ENCODE assay signal across 30 cellular contexts in genomic region chr7:7510814-7511213, GRCh38. TPM values are rescaled to one million over a fixed set of nuclear protein-coding genes. Genes with fewer than 3 reads are reported as not detected.
"Had no signal": no experiment of that assay in that cellular context is flagged by ENCODE, and none has a peak within 500 bp of the region (broad histone marks: within the 10 kb centered on the region; RNA-seq: fewer than 3 reads in every experiment).

No MANE protein-coding gene starts in this region.

- H3K27me3 ChIP-seq: brain microvascular endothelial cell, cardiac muscle cell had no signal

- DNase-seq: activated CD4-positive, alpha-beta memory T cell treated with anti-CD3 and anti-CD28 coated beads for 36 hours; activated CD4-positive, alpha-beta T cell treated with anti-CD3 and anti-CD28 coated beads, Interleukin-2, amount 10 ng/mL, durations not matched to agents 7 days and 5 days; activated CD4-positive, CD25-positive, alpha-beta regulatory T cell; activated CD8-positive, alpha-beta memory T cell treated with anti-CD3 and anti-CD28 coated beads for 24 hours; activated gamma-delta T cell; activated naive CD4-positive, alpha-beta T cell treated with anti-CD3 and anti-CD28 coated beads for 36 hours; activated naive CD8-positive, alpha-beta T cell treated with anti-CD3 and anti-CD28 coated beads for 36 hours; activated T-cell treated with anti-CD3 and anti-CD28 coated beads, Interleukin-2, amount 50 U/mL, for 48 hours; brain microvascular endothelial cell; cerebellar nuclear complex; Karpas-422; MM.1S; NCI-H1105; NCI-H1436; NCI-H1694 treated with DMSO at 0.1 percent for 48 hours; NCI-H2029 treated with DMSO at 0.1 percent for 48 hours; NCI-H345; NCI-H510A; NCI-H526 treated with DMSO at 0.1 percent for 48 hours; NCI-H82; NK-92 treated with Interleukin-12 subunit alpha and Interleukin-12 subunit beta, amount 100 ng/mL, for 24 hours; OCI-M1; SIG-M5; T-helper 2 cell; T1000 had no signal

- ATAC-seq: activated T-helper 17 cell treated with anti-CD3 and anti-CD28 coated beads, Interleukin-2, amount 50 U/mL, for 72 hours; Panc1 had no signal

- H3K36me3 ChIP-seq: brain microvascular endothelial cell, cardiac muscle cell had no signal

- H3K27ac ChIP-seq: brain microvascular endothelial cell, cardiac muscle cell, VCaP had no signal

- H3K4me3 ChIP-seq: cardiac muscle cell had no signal

- FAIRE-seq: TTC549 had no signal

RNA-seq across cellular contexts. Expression of gene COL28A1, which starts 24.9 kb away (rescaled TPM):
- total RNA-seq: activated CD4-positive, alpha-beta T cell treated with anti-CD3 and anti-CD28 coated beads, Interleukin-2, amount 10 ng/mL, durations not matched to agents 7 days and 5 days; activated naive CD4-positive, alpha-beta T cell treated with anti-CD3 and anti-CD28 coated beads for 36 hours had no signal
